Comparison of ENCODE assay signal across 20 cellular contexts in the genomic region with DNA sequence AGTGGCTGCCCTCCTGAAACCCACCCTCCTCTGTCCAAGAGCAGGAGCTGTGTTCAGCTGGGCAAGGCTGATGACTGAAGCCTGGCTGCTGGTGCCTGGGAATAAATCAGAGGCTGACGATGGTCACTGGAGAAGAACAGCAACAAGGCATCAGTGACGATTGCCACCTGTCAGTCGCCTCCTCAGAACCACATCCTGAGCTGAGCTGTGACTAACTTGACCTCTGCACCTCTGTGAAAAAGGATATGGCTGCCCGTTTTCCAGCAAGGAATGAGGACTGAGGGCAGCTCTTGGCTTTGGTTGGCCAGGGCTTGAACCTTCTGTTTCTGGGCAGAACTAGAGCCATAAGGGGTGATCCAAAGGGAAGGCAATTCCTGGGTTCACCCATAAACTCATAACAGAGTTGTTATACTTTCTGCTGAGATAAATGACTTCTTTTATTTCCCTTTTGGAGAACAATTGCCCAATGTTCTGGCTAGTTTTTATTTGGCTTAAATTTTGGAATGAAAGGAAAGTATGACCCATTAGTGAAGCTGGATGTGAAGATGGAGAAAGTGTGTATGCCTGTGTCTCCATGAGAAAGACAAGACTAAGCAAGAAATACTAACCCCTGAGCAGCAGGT. TPM values are rescaled to one million over a fixed set of nuclear protein-coding genes. Genes with fewer than 3 reads are reported as not detected.
DNase-seq lines count a peak whose midpoint lies in the region; ATAC-seq, FAIRE-seq and TF ChIP-seq lines count a peak whose summit lies in the region.
"Had no signal": no experiment of that assay in that cellular context is flagged by ENCODE, and none has a peak within 500 bp of the region (broad histone marks: within the 10 kb centered on the region; RNA-seq: fewer than 3 reads in every experiment).

No MANE protein-coding gene starts in this region.

- H3K27me3 Mint-ChIP-seq in osteocyte (ENCODE audit: unreplicated experiment), result peaks cover 45% of the 10 kb centered on the region

- TF ChIP-seq EP300 in transverse colon (IDR thresholded peaks at IDR 0.05; ENCODE audit: low read depth), result no peak

- no peak overlapping the region for H3K27ac Mint-ChIP-seq in osteocyte (ENCODE audit: unreplicated experiment)
- H3K27ac Mint-ChIP-seq: activated B cell treated with CpG ODN at 0.5 μM for 24 hours; naive B cell; stimulated activated naive B cell treated with anti-CD40 and anti-IgM and Interleukin-4, amounts not matched to agents 10 μg/mL and 1 μg/mL and 100 μg/mL, for 72 hours had no signal

- H3K9me3 ChIP-seq in endothelial cell of umbilical vein (replicated peaks; ENCODE audit: control insufficient read depth, insufficient read depth, low read length) (no peaks in the 10 kb centered on the region), lower lobe of right lung (no peaks in the 10 kb centered on the region), transverse colon (no peaks in the 10 kb centered on the region)

- H3K9ac ChIP-seq in endothelial cell of umbilical vein (replicated peaks; ENCODE audit: extremely low read depth, insufficient read depth, low read length), result no peak overlapping the region

- H3K4me2 ChIP-seq in endothelial cell of umbilical vein (ENCODE audit: insufficient read depth, low read length), result no peak overlapping the region

- H3K27me3 ChIP-seq in endothelial cell of umbilical vein (ENCODE audit: control insufficient read depth in 2 of 2, insufficient read depth in 2 of 2, low read length in 2 of 2) (no peaks in the 10 kb centered on the region), lower lobe of right lung (ENCODE audit: low read depth) (no peaks in the 10 kb centered on the region), transverse colon (no peaks in the 10 kb centered on the region)

- no peaks in the 10 kb centered on the region for H3K9me3 Mint-ChIP-seq in osteocyte (ENCODE audit: unreplicated experiment)
- H3K9me3 Mint-ChIP-seq: activated B cell treated with CpG ODN at 0.5 μM for 24 hours; CD8-positive, alpha-beta memory T cell had no signal

- POLR2A ChIA-PET in endothelial cell of umbilical vein (lab: Charles Lee), result no interaction called here

- H4K20me1 ChIP-seq in endothelial cell of umbilical vein (replicated peaks; ENCODE audit: control insufficient read depth, extremely low read depth, insufficient read depth, low read length), result no peaks in the 10 kb centered on the region

- peak; percentile 51 for DNase-seq in activated CD8-positive, alpha-beta memory T cell treated with anti-CD3 and anti-CD28 coated beads, Interleukin-2, amount 50 U/mL, for 48 hours
- DNase-seq in activated CD8-positive, alpha-beta memory T cell treated with anti-CD3 and anti-CD28 coated beads, Interleukin-2, amount 50 U/mL, for 4 hours, result no peak
- DNase-seq in endothelial cell of umbilical vein (ENCODE audit: low read depth, low spot score), result no peak
- no peak for DNase-seq in lower lobe of right lung
- DNase-seq in transverse colon, result no peak
- DNase-seq in GM12892 (ENCODE audit: insufficient read length), result no peak
- DNase-seq in GM10266 (ENCODE audit: extremely low spot score), result no peak
- no peak for DNase-seq in osteocyte (ENCODE audit: extremely low spot score, unreplicated experiment)
- DNase-seq: activated B cell treated with CpG ODN at 0.5 μM for 24 hours; CD8-positive, alpha-beta memory T cell; naive B cell; NCI-H146; NCI-H510A treated with DMSO at 0.1 percent for 48 hours; retina; stimulated activated naive B cell treated with anti-CD40 and anti-IgM and Interleukin-4, amounts not matched to agents 10 μg/mL and 1 μg/mL and 100 μg/mL, for 72 hours; SW 1271 had no signal

- no peaks in the 10 kb centered on the region for H3K36me3 Mint-ChIP-seq in osteocyte (ENCODE audit: unreplicated experiment)
- H3K36me3 Mint-ChIP-seq: CD8-positive, alpha-beta memory T cell; naive B cell; stimulated activated naive B cell treated with anti-CD40 and anti-IgM and Interleukin-4, amounts not matched to agents 10 μg/mL and 1 μg/mL and 100 μg/mL, for 72 hours had no signal

- no peaks in the 10 kb centered on the region for H3K79me2 ChIP-seq in endothelial cell of umbilical vein (ENCODE audit: control insufficient read depth, insufficient read depth, low read length)

- no peak overlapping the region for H2AFZ ChIP-seq in endothelial cell of umbilical vein (ENCODE audit: low read depth, low read length)

- TF ChIP-seq CTCF in endothelial cell of umbilical vein (IDR thresholded peaks at IDR 0.05; ENCODE audit: extremely low read depth in 1 of 2, insufficient read depth in 1 of 2, low read depth in 1 of 2, low read length in 2 of 2) (no peak), lower lobe of right lung (IDR thresholded peaks at IDR 0.05) (no peak), transverse colon (IDR thresholded peaks at IDR 0.05) (no peak), GM10266 (IDR thresholded peaks at IDR 0.05; ENCODE audit: control insufficient read depth, insufficient read depth, low read depth, missing control alignments) (no peak), osteocyte (IDR thresholded peaks at IDR 0.05) (no peak)

- TF ChIP-seq POLR2A in endothelial cell of umbilical vein (IDR thresholded peaks at IDR 0.05; ENCODE audit: low read depth, low read length) (no peak), transverse colon (IDR thresholded peaks at IDR 0.05) (no peak), GM12892 (IDR thresholded peaks at IDR 0.05; ENCODE audit: low read depth, low read length) (no peak)

- no peaks in the 10 kb centered on the region for H3K4me1 ChIP-seq in endothelial cell of umbilical vein (ENCODE audit: control insufficient read depth, extremely low read depth, insufficient read depth, low read length)
- no peaks in the 10 kb centered on the region for H3K4me1 ChIP-seq in lower lobe of right lung
- H3K4me1 ChIP-seq in transverse colon, result no peaks in the 10 kb centered on the region

- intact Hi-C loops in endothelial cell of umbilical vein (cut with micrococcal nuclease) (no loop called here), lower lobe of right lung (cut with DNase I) (no loop called here), transverse colon (cut with DNase I; ENCODE audit: low total_unique reads) (no loop called here)

- H3K4me3 ChIP-seq in endothelial cell of umbilical vein (replicated peaks in 1 of 3; ENCODE audit: insufficient read depth in 1 of 3, low read depth in 1 of 3, low read length in 3 of 3) (no peak overlapping the region), lower lobe of right lung (no peak overlapping the region), transverse colon (no peak overlapping the region)
- H3K4me3 ChIP-seq: K562 had no signal

- dilution Hi-C loops in endothelial cell of umbilical vein (cut with MboI; ENCODE audit: extremely low pct_ligation_motif_present, low sequenced_read_pairs), result no loop called here

- peak; percentile 64 to 65 for ATAC-seq in lower lobe of right lung
- ATAC-seq: K562; stimulated activated naive B cell treated with anti-CD40 and anti-IgM and Interleukin-4, amounts not matched to agents 10 μg/mL and 1 μg/mL and 100 μg/mL, for 72 hours had no signal

- peak; percentile 55 for FAIRE-seq in endothelial cell of umbilical vein (lab: Jason Lieb, UNC)
- no peak for FAIRE-seq in GM12892 (lab: Jason Lieb, UNC)
- FAIRE-seq: A204.1, frontal cortex, G401.6, K562 had no signal

- no peak overlapping the region for H3K4me3 Mint-ChIP-seq in osteocyte (ENCODE audit: unreplicated experiment)
- H3K4me3 Mint-ChIP-seq: activated B cell treated with CpG ODN at 0.5 μM for 24 hours; CD8-positive, alpha-beta memory T cell; stimulated activated naive B cell treated with anti-CD40 and anti-IgM and Interleukin-4, amounts not matched to agents 10 μg/mL and 1 μg/mL and 100 μg/mL, for 72 hours had no signal

- CTCF ChIA-PET in endothelial cell of umbilical vein (lab: Charles Lee), result interaction anchor here (0.8 to 2.5 kb wide), 6 partner anchors 9 to 242 kb away, joined by 3 to 23 read pairs (median 5); no protein-coding TSS in a partner anchor

- BruUV-seq in endothelial cell of umbilical vein (replicated peaks; lab: Mats Ljungman, UMichigan), result no TSS peak

- H3K27ac ChIP-seq in endothelial cell of umbilical vein (ENCODE audit: insufficient read depth, low read depth, low read length) (no peak overlapping the region), lower lobe of right lung (peak overlapping the region; percentile 64), transverse colon (peak overlapping the region; percentile 9 to 34 (median 24))

- H3K36me3 ChIP-seq in endothelial cell of umbilical vein (ENCODE audit: control insufficient read depth in 2 of 2, extremely low read depth in 1 of 2, insufficient read depth in 2 of 2, low read length in 2 of 2) (no peaks in the 10 kb centered on the region), lower lobe of right lung (no peaks in the 10 kb centered on the region), transverse colon (no peaks in the 10 kb centered on the region)

- in situ Hi-C loops in transverse colon (cut with MboI; ENCODE audit: low pct_ligation_motif_present in 1 of 4, low pct_unique_long_range_greater_than_20kb in 1 of 4, low sequenced_read_pairs in 3 of 4), result loop anchor here (25.0 kb wide), 2 partner anchors 205 to 230 kb away; no protein-coding TSS in a partner anchor

- 20 to 48% methylated on average over 1 to 4 of the region's 4 CpGs for WGBS in transverse colon (ENCODE audit: low coverage in 1 of 2), 2 donors

- no peaks in the 10 kb centered on the region for H3K4me1 Mint-ChIP-seq in osteocyte (ENCODE audit: unreplicated experiment)
- H3K4me1 Mint-ChIP-seq: activated B cell treated with CpG ODN at 0.5 μM for 24 hours, naive B cell had no signal

- H3K9me1 ChIP-seq in endothelial cell of umbilical vein (replicated peaks; ENCODE audit: control insufficient read depth, extremely low read depth, insufficient read depth, low read length), result no peaks in the 10 kb centered on the region

RNA-seq across cellular contexts. Expression of a gene that starts 40.1 kb away (rescaled TPM):
- total RNA-seq in endothelial cell of umbilical vein (32.9 and 39.0 TPM in 2 replicates), lower lobe of right lung (1.0 TPM), transverse colon (1 to 10 TPM in 2 of 4 donors, under 1 TPM in 1, not detected in 1; 0.41 to 4.1 (median 2.2) TPM), osteocyte (4.1 and 6.9 TPM in 2 replicates)
- 14.9 and 17.4 TPM in 2 replicates for polyA plus RNA-seq in endothelial cell of umbilical vein
- polyA plus RNA-seq in endothelial cell of umbilical vein (2011; cell fraction: cytosol; rRNA removed), result 24.9 and 27.5 TPM in 2 replicates
- polyA plus RNA-seq in endothelial cell of umbilical vein (2011; cell fraction: nucleus; rRNA removed), result 22.6 and 26.0 TPM in 2 replicates
- polyA plus RNA-seq in endothelial cell of umbilical vein (2012), result 15.6 and 37.0 TPM in 2 replicates
- polyA minus RNA-seq in endothelial cell of umbilical vein, result 20.8 and 24.2 TPM in 2 replicates
- polyA minus RNA-seq in endothelial cell of umbilical vein (2011; cell fraction: cytosol; rRNA and poly(A)+ RNA removed), result 51.3 TPM
- 8.2 and 13.0 TPM in 2 replicates for polyA minus RNA-seq in endothelial cell of umbilical vein (2011; cell fraction: nucleus; rRNA and poly(A)+ RNA removed)
- 16.0 TPM for polyA plus RNA-seq in GM12892 (2012; ENCODE audit: missing spikeins)

RNA-seq across cellular contexts. Expression of a gene that starts 40.1 kb away (rescaled TPM):
- 58.5 and 67.6 TPM in 2 replicates for total RNA-seq in endothelial cell of umbilical vein
- 14.7 and 17.6 TPM in 2 replicates for polyA plus RNA-seq in endothelial cell of umbilical vein
- polyA plus RNA-seq in endothelial cell of umbilical vein (2011; cell fraction: cytosol; rRNA removed), result 16.4 and 17.2 TPM in 2 replicates
- polyA plus RNA-seq in endothelial cell of umbilical vein (2011; cell fraction: nucleus; rRNA removed), result 75.4 and 76.8 TPM in 2 replicates
- polyA plus RNA-seq in endothelial cell of umbilical vein (2012), result 32.8 and 37.0 TPM in 2 replicates
- 24.6 and 29.8 TPM in 2 replicates for polyA minus RNA-seq in endothelial cell of umbilical vein
- polyA minus RNA-seq in endothelial cell of umbilical vein (2011; cell fraction: cytosol; rRNA and poly(A)+ RNA removed), result 27.5 TPM
- polyA minus RNA-seq in endothelial cell of umbilical vein (2011; cell fraction: nucleus; rRNA and poly(A)+ RNA removed), result 35.2 and 41.8 TPM in 2 replicates
- total RNA-seq in lower lobe of right lung, result 37.7 TPM
- total RNA-seq in transverse colon, result 10 to 100 TPM; 29.6 to 91.3 (median 37.9) TPM
- 26.8 TPM for polyA plus RNA-seq in GM12892 (2012; ENCODE audit: missing spikeins)
- total RNA-seq in osteocyte, result 38.2 and 39.4 TPM in 2 replicates
